9 cellular contexts compared by ENCODE assay signal in genomic region chr7:137985897-137986251, GRCh38. TPM values are rescaled to one million over a fixed set of nuclear protein-coding genes. Genes with fewer than 3 reads are reported as not detected.
DNase-seq lines count a peak whose midpoint lies in the region; ATAC-seq and TF ChIP-seq lines count a peak whose summit lies in the region.
"Had no signal": no experiment of that assay in that cellular context is flagged by ENCODE, and none has a peak within 500 bp of the region (broad histone marks: within the 10 kb centered on the region; RNA-seq: fewer than 3 reads in every experiment).

No MANE protein-coding gene starts in this region.

- H4K20me1 ChIP-seq in BLaER1 = no peaks in the 10 kb centered on the region

- no peak overlapping the region for H3K27ac ChIP-seq in BLaER1

- H3K4me3 ChIP-seq in BLaER1 (no peak overlapping the region), fibroblast of villous mesenchyme (ENCODE audit: low read depth, low read length) (peak overlapping the region; percentile 36)

- H3K4me2 ChIP-seq in BLaER1 = peak overlapping the region; percentile 30; the same call in 1 of the 2 replicates

- H3K36me3 ChIP-seq in BLaER1 = peaks cover 27% of the 10 kb centered on the region

- H3K9me3 ChIP-seq in BLaER1 = peaks cover 27% of the 10 kb centered on the region

- H3K9ac ChIP-seq in BLaER1 = no peak overlapping the region; the same call in 1 of the 2 replicates

- DNase-seq in fibroblast of villous mesenchyme (ENCODE audit: low read depth) (no peak), SIG-M5 treated with dmso at 0.1 percent for 504 hours (lab: John Stamatoyannopoulos, UW; ENCODE audit: unreplicated experiment) (no peak), NCI-H69 (lab: John Stamatoyannopoulos, UW) (no peak), occipital lobe (lab: John Stamatoyannopoulos, UW) (no peak)
- no peak for DNase-seq in activated naive CD4-positive, alpha-beta T cell treated with Interleukin-2 at 50 U/mL for 16 hours
- DNase-seq: CD4-positive, CD25-positive, alpha-beta regulatory T cell had no signal

- H3K27me3 ChIP-seq in BLaER1 = no peaks in the 10 kb centered on the region

- ATAC-seq in GM19372 (IDR thresholded peaks at IDR 0.05; ENCODE audit: low read depth, unreplicated experiment) (peak; percentile 52), HG03064 (IDR thresholded peaks at IDR 0.05; ENCODE audit: low read depth, unreplicated experiment) (peak; percentile 43)

- no peak for TF ChIP-seq CTCF in fibroblast of villous mesenchyme (IDR thresholded peaks at IDR 0.05; ENCODE audit: insufficient read depth, low read depth, low read length)

- peaks cover 37% of the 10 kb centered on the region for H3K4me1 ChIP-seq in BLaER1

RNA-seq across cellular contexts. Expression of gene CREB3L2, which starts 16.0 kb away (rescaled TPM):
- total RNA-seq in fibroblast of villous mesenchyme (33.2 and 35.4 TPM in 2 replicates), occipital lobe (1.7 TPM)

Comparison
In these comparisons a context has a peak if more than half of its experiments do, and no peak if none do; other contexts are left out.
1. RNA of gene CREB3L2, which starts 16.0 kb away (total RNA-seq): 33.2 to 35.4 TPM in fibroblast of villous mesenchyme; 1.7 TPM in occipital lobe (single experiment); every median in the first group is over 10 times any median in the second.